36 cellular contexts compared by ENCODE assay signal in the genomic region with DNA sequence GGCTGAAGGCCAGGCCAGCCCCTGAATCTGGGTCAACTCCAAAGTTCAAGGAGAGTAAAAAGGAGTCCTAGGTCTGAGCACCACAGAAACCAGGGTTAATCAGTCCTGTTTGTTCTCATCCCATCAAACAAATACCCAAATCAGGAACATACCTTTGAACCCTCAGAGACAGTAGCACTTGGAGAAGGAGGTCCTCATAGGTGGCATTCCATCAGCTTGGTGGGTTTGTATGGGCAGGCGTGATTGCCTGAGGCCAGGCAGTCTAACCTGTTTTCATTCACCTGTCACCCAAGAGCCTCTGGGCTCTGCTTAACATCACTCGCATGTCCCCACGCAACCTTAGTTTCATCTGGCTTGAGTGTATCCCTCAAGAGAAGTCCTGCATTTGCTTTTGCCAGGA.
"Had no signal": no experiment of that assay in that cellular context is flagged by ENCODE, and none has a peak within 500 bp of the region (broad histone marks: within the 10 kb centered on the region; RNA-seq: fewer than 3 reads in every experiment).

No MANE protein-coding gene starts in this region.

- H3K27ac Mint-ChIP-seq: activated B cell treated with CpG ODN at 0.5 μM for 24 hours; activated CD4-positive, alpha-beta memory T cell treated with anti-CD3 and anti-CD28 coated beads for 36 hours; activated CD4-positive, alpha-beta T cell treated with anti-CD3 and anti-CD28 coated beads, Interleukin-2, amount 10 ng/mL, durations not matched to agents 24 days and 14 days; activated CD8-positive, alpha-beta T cell treated with anti-CD3 and anti-CD28 coated beads for 36 hours; activated naive CD4-positive, alpha-beta T cell treated with anti-CD3 and anti-CD28 coated beads for 36 hours; activated naive CD4-positive, alpha-beta T cell treated with anti-CD3 and anti-CD28 coated beads, Interleukin-2, amount 50 U/mL, for 72 hours; activated naive CD8-positive, alpha-beta T cell treated with anti-CD3 and anti-CD28 coated beads for 36 hours; activated T-cell treated with anti-CD3 and anti-CD28 coated beads, Interleukin-2, amount 50 U/mL, for 72 hours; activated T-helper 1 cell treated with anti-CD3 and anti-CD28 coated beads, Interleukin-12 subunit alpha, Interleukin-12 subunit beta, Interleukin-2, Interleukin-4 antibody, amounts not matched to agents 30 ng/mL and 10 ng/mL and 1 ng/mL, durations not matched to agents 14 hours and 24 hours and 36 hours; activated T-helper 17 cell treated with anti-CD3 and anti-CD28 coated beads, Interleukin-2, amount 50 U/mL, for 72 hours; T-helper 1 cell treated with Interleukin-12 subunit alpha and Interleukin-12 subunit beta and Interleukin-4 antibody, amounts not matched to agents 30 μg/mL and 1 μg/mL, for 36 hours; T-helper 2 cell treated with Interferon-gamma antibody and Interleukin-4, amounts not matched to agents 5 μg/mL and 100 μg/mL, for 36 hours had no signal

- ATAC-seq: activated CD8-positive, alpha-beta T cell treated with anti-CD3 and anti-CD28 coated beads for 36 hours; activated naive CD4-positive, alpha-beta T cell treated with anti-CD3 and anti-CD28 coated beads, Interleukin-2, amount 50 U/mL, for 72 hours; activated T-cell treated with anti-CD3 and anti-CD28 coated beads, Interleukin-2, amount 50 U/mL, for 4 hours; activated T-cell treated with anti-CD3 and anti-CD28 coated beads, Interleukin-2, amount 50 U/mL, for 72 hours; activated T-helper 17 cell treated with anti-CD3 and anti-CD28 coated beads, Interleukin-2, amount 50 U/mL, for 72 hours; body of pancreas had no signal

- H3K4me1 Mint-ChIP-seq: activated B cell treated with CpG ODN at 0.5 μM for 24 hours; activated CD4-positive, alpha-beta T cell treated with anti-CD3 and anti-CD28 coated beads, Interleukin-2, amount 10 ng/mL, durations not matched to agents 24 days and 14 days; activated naive CD8-positive, alpha-beta T cell treated with anti-CD3 and anti-CD28 coated beads for 36 hours; activated T-helper 17 cell treated with anti-CD3 and anti-CD28 coated beads, Interleukin-2, amount 50 U/mL, for 72 hours had no signal

- H3K36me3 ChIP-seq: adrenal gland, brain microvascular endothelial cell, breast epithelium had no signal

- H3K4me1 ChIP-seq: adrenal gland, body of pancreas, breast epithelium had no signal

- DNase-seq: activated B cell treated with CpG ODN at 0.5 μM for 24 hours; activated CD4-positive, alpha-beta memory T cell treated with anti-CD3 and anti-CD28 coated beads for 36 hours; activated CD4-positive, alpha-beta T cell treated with anti-CD3 and anti-CD28 coated beads for 4 hours; activated CD4-positive, alpha-beta T cell treated with anti-CD3 and anti-CD28 coated beads, Interleukin-2, amount 10 ng/mL, durations not matched to agents 24 days and 14 days; activated CD4-positive, alpha-beta T cell treated with anti-CD3 and anti-CD28 coated beads, Interleukin-2, amount 50 U/mL, for 1 hour; activated CD4-positive, alpha-beta T cell treated with anti-CD3 and anti-CD28 coated beads, Interleukin-2, amount 50 U/mL, for 4 hours; activated CD4-positive, CD25-positive, alpha-beta regulatory T cell treated with anti-CD3 and anti-CD28 coated beads, Interleukin-2, amount 50 U/mL, for 72 hours; activated CD8-positive, alpha-beta memory T cell treated with anti-CD3 and anti-CD28 coated beads, Interleukin-2, amount 50 U/mL, for 4 hours; activated CD8-positive, alpha-beta T cell treated with anti-CD3 and anti-CD28 coated beads for 36 hours; activated effector memory CD4-positive, alpha-beta T cell treated with anti-CD3 and anti-CD28 coated beads, Interleukin-2, amount 50 U/mL, for 16 hours; activated gamma-delta T cell treated with Interleukin-2 at 50 U/mL for 16 hours; activated naive CD4-positive, alpha-beta T cell; activated naive CD4-positive, alpha-beta T cell treated with anti-CD3 and anti-CD28 coated beads for 36 hours; activated naive CD4-positive, alpha-beta T cell treated with anti-CD3 and anti-CD28 coated beads, Interleukin-2, amount 50 U/mL, for 16 hours; activated naive CD8-positive, alpha-beta T cell treated with anti-CD3 and anti-CD28 coated beads for 36 hours; activated T-cell treated with anti-CD3 and anti-CD28 coated beads for 4 hours; activated T-cell treated with anti-CD3 and anti-CD28 coated beads, Interleukin-2, amount 50 U/mL, for 1 hour; activated T-cell treated with anti-CD3 and anti-CD28 coated beads, Interleukin-2, amount 50 U/mL, for 4 hours; activated T-cell treated with anti-CD3 and anti-CD28 coated beads, Interleukin-2, amount 50 U/mL, for 72 hours; adrenal gland; amniotic stem cell; aorta; body of pancreas; brain microvascular endothelial cell; central memory CD4-positive, alpha-beta T cell; SW 1271; T-helper 1 cell; T-helper 2 cell; T-helper 9 cell had no signal

- H3K27me3 ChIP-seq: body of pancreas, brain microvascular endothelial cell had no signal

- H3K9me3 ChIP-seq: adrenal gland, body of pancreas, breast epithelium had no signal

- H3K27ac ChIP-seq: adrenal gland, body of pancreas, brain microvascular endothelial cell, breast epithelium, VCaP had no signal

- H3K27me3 Mint-ChIP-seq: activated B cell treated with CpG ODN at 0.5 μM for 24 hours; activated CD4-positive, alpha-beta memory T cell treated with anti-CD3 and anti-CD28 coated beads for 36 hours; activated CD4-positive, alpha-beta T cell treated with anti-CD3 and anti-CD28 coated beads, Interleukin-2, amount 10 ng/mL, durations not matched to agents 24 days and 14 days; activated CD8-positive, alpha-beta T cell treated with anti-CD3 and anti-CD28 coated beads for 36 hours; activated naive CD8-positive, alpha-beta T cell treated with anti-CD3 and anti-CD28 coated beads for 36 hours; activated T-helper 17 cell treated with anti-CD3 and anti-CD28 coated beads, Interleukin-2, amount 50 U/mL, for 72 hours had no signal

- H3K9me3 Mint-ChIP-seq: activated B cell treated with CpG ODN at 0.5 μM for 24 hours; activated CD4-positive, alpha-beta memory T cell treated with anti-CD3 and anti-CD28 coated beads for 36 hours; activated CD4-positive, alpha-beta T cell treated with anti-CD3 and anti-CD28 coated beads, Interleukin-2, amount 10 ng/mL, durations not matched to agents 24 days and 14 days; activated CD8-positive, alpha-beta T cell treated with anti-CD3 and anti-CD28 coated beads for 36 hours; activated naive CD4-positive, alpha-beta T cell treated with anti-CD3 and anti-CD28 coated beads for 36 hours; activated naive CD4-positive, alpha-beta T cell treated with anti-CD3 and anti-CD28 coated beads, Interleukin-2, amount 50 U/mL, for 72 hours; activated naive CD8-positive, alpha-beta T cell treated with anti-CD3 and anti-CD28 coated beads for 36 hours; activated T-cell treated with anti-CD3 and anti-CD28 coated beads, Interleukin-2, amount 50 U/mL, for 4 hours; activated T-helper 1 cell treated with anti-CD3 and anti-CD28 coated beads, Interleukin-12 subunit alpha, Interleukin-12 subunit beta, Interleukin-2, Interleukin-4 antibody, amounts not matched to agents 30 ng/mL and 10 ng/mL and 1 ng/mL, durations not matched to agents 14 hours and 24 hours and 36 hours; activated T-helper 17 cell treated with anti-CD3 and anti-CD28 coated beads, Interleukin-2, amount 50 U/mL, for 72 hours; T-helper 1 cell treated with Interleukin-12 subunit alpha and Interleukin-12 subunit beta and Interleukin-4 antibody, amounts not matched to agents 30 μg/mL and 1 μg/mL, for 36 hours; T-helper 2 cell treated with Interferon-gamma antibody and Interleukin-4, amounts not matched to agents 5 μg/mL and 100 μg/mL, for 36 hours had no signal

- H3K36me3 Mint-ChIP-seq: activated CD4-positive, alpha-beta memory T cell treated with anti-CD3 and anti-CD28 coated beads for 36 hours; activated naive CD4-positive, alpha-beta T cell treated with anti-CD3 and anti-CD28 coated beads, Interleukin-2, amount 50 U/mL, for 72 hours; activated naive CD8-positive, alpha-beta T cell treated with anti-CD3 and anti-CD28 coated beads for 36 hours had no signal

- H3K4me3 Mint-ChIP-seq: activated B cell treated with CpG ODN at 0.5 μM for 24 hours; activated CD4-positive, alpha-beta memory T cell treated with anti-CD3 and anti-CD28 coated beads for 36 hours; activated CD4-positive, alpha-beta T cell treated with anti-CD3 and anti-CD28 coated beads, Interleukin-2, amount 10 ng/mL, durations not matched to agents 24 days and 14 days; activated CD8-positive, alpha-beta T cell treated with anti-CD3 and anti-CD28 coated beads for 36 hours; activated naive CD4-positive, alpha-beta T cell treated with anti-CD3 and anti-CD28 coated beads for 36 hours; activated naive CD8-positive, alpha-beta T cell treated with anti-CD3 and anti-CD28 coated beads for 36 hours; activated T-cell treated with anti-CD3 and anti-CD28 coated beads, Interleukin-2, amount 50 U/mL, for 4 hours; activated T-cell treated with anti-CD3 and anti-CD28 coated beads, Interleukin-2, amount 50 U/mL, for 72 hours; activated T-helper 1 cell treated with anti-CD3 and anti-CD28 coated beads, Interleukin-12 subunit alpha, Interleukin-12 subunit beta, Interleukin-2, Interleukin-4 antibody, amounts not matched to agents 30 ng/mL and 10 ng/mL and 1 ng/mL, durations not matched to agents 14 hours and 24 hours and 36 hours; activated T-helper 17 cell treated with anti-CD3 and anti-CD28 coated beads, Interleukin-2, amount 50 U/mL, for 72 hours; T-helper 1 cell treated with Interleukin-12 subunit alpha and Interleukin-12 subunit beta and Interleukin-4 antibody, amounts not matched to agents 30 μg/mL and 1 μg/mL, for 36 hours; T-helper 2 cell treated with Interferon-gamma antibody and Interleukin-4, amounts not matched to agents 5 μg/mL and 100 μg/mL, for 36 hours had no signal

- H3K4me3 ChIP-seq: adrenal gland, body of pancreas, breast epithelium had no signal
